Comparison of ENCODE assay signal across 10 cellular contexts in the genomic region with DNA sequence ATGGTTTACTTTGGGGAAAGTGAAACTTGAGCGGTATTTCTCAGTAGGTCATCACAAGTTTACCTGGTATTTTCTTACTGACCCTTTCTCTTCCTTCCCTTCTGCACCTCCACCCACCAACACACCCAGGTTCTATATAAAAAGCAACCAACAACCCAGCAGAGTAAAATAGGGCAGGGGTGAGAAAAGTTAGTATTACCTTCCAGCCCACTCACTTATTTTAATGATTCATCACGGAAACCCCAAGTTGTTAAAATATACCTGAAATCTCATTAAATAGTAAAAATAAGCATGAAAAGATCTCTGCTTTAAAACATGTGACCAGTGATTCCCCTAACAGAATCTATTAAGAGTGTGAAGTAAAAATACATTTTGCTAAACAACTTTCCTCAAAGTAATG.
DNase-seq lines count a peak whose midpoint lies in the region; ATAC-seq, FAIRE-seq and TF ChIP-seq lines count a peak whose summit lies in the region.
"Had no signal": no experiment of that assay in that cellular context is flagged by ENCODE, and none has a peak within 500 bp of the region (broad histone marks: within the 10 kb centered on the region; RNA-seq: fewer than 3 reads in every experiment).

No MANE protein-coding gene starts in this region.

- no peak for TF ChIP-seq CTCF in GM10248 (IDR thresholded peaks at IDR 0.05; ENCODE audit: control extremely low read depth, extremely low read depth, low read depth, missing control alignments)
- TF ChIP-seq CTCF in PC-9 (conservative IDR thresholded peaks at IDR 0.05), result no peak
- no peak for TF ChIP-seq CTCF in endothelial cell (IDR thresholded peaks at IDR 0.05; ENCODE audit: unreplicated experiment)

- H3K4me3 ChIP-seq in PC-9, result no peak overlapping the region
- H3K4me3 ChIP-seq: neural progenitor cell had no signal

- 0 out of 2 replicates have a peak, but pooled peaks cover 6% of the 10 kb centered on the region for H3K4me1 ChIP-seq in PC-9 (replicated peaks; ENCODE audit: insufficient read depth)

- H3K4me2 ChIP-seq in PC-9, result 0 out of 2 replicates have a peak overlapping the region, but pooled peaks have one; percentile 19
- H3K4me2 ChIP-seq: neural progenitor cell had no signal

- peak; percentile 85 for FAIRE-seq in GM19239 (lab: Jason Lieb, UNC)

- ATAC-seq in HG02884 (IDR thresholded peaks at IDR 0.05; ENCODE audit: unreplicated experiment), result peak; percentile 95

- no peaks in the 10 kb centered on the region for H3K79me2 ChIP-seq in PC-9 (ENCODE audit: low read depth)

- DNase-seq in GM10248 (ENCODE audit: extremely low spot score) (peak; percentile 60), GM19239 (ENCODE audit: insufficient read length, low spot score) (peak; percentile 16), PC-9 (no peak), endothelial cell (ENCODE audit: low spot score) (no peak), HUDEP-2 (lab: John Stamatoyannopoulos, UW; ENCODE audit: unreplicated experiment in 76 of 76) (no peak), CD1c-positive myeloid dendritic cell (ENCODE audit: extremely low spot score) (no peak)
- no peak for DNase-seq in central memory CD4-positive, alpha-beta T cell
- DNase-seq: hippocampal formation had no signal

- H3K27ac Mint-ChIP-seq in endothelial cell (ENCODE audit: unreplicated experiment), result no peak overlapping the region
- H3K27ac Mint-ChIP-seq: neural progenitor cell had no signal

- no peak overlapping the region for H2AFZ ChIP-seq in PC-9
- H2AFZ ChIP-seq: neural progenitor cell had no signal

- POLR2A ChIA-PET in GM10248 (lab: Yijun Ruan, JAX) (no interaction called here), PC-9 (lab: Charles Lee; ENCODE audit: unreplicated experiment) (no interaction called here)

- H4K20me1 ChIP-seq in PC-9 (ENCODE audit: insufficient read depth), result no peaks in the 10 kb centered on the region

- no peaks in the 10 kb centered on the region for H3K36me3 ChIP-seq in PC-9 (ENCODE audit: low read depth)
- H3K36me3 ChIP-seq: neural progenitor cell had no signal

- CTCF ChIA-PET in GM10248 (lab: Yijun Ruan, JAX) (interaction anchor here (1.3 kb wide), 1 partner anchor 12 kb away, joined by 4 read pairs; no protein-coding TSS in a partner anchor), PC-9 (lab: Charles Lee) (no interaction called here)

- no peak overlapping the region for H3K4me3 Mint-ChIP-seq in endothelial cell (ENCODE audit: unreplicated experiment)
- H3K4me3 Mint-ChIP-seq: neural progenitor cell had no signal

- H3K27me3 Mint-ChIP-seq in endothelial cell (ENCODE audit: unreplicated experiment), result no peaks in the 10 kb centered on the region

- H3K9me2 ChIP-seq in PC-9 (ENCODE audit: insufficient read depth), result peaks cover 7% of the 10 kb centered on the region; the same call in 1 of the 2 replicates

- no peaks in the 10 kb centered on the region for H3F3A ChIP-seq in PC-9 (ENCODE audit: insufficient read depth, low read depth)

- no peaks in the 10 kb centered on the region for H3K9me3 ChIP-seq in PC-9 (ENCODE audit: insufficient read depth, low read depth)

- H3K9me3 Mint-ChIP-seq in endothelial cell (ENCODE audit: unreplicated experiment), result no peaks in the 10 kb centered on the region
- H3K9me3 Mint-ChIP-seq: neural progenitor cell had no signal

- no TSS peak for BruUV-seq in PC-9 (replicated peaks; lab: Mats Ljungman, UMichigan)

- peaks cover 7% of the 10 kb centered on the region for H3K4me1 Mint-ChIP-seq in endothelial cell (ENCODE audit: unreplicated experiment)

- H3K36me3 Mint-ChIP-seq in endothelial cell (ENCODE audit: low read depth, unreplicated experiment), result no peaks in the 10 kb centered on the region

- intact Hi-C loops in PC-9 (cut with micrococcal nuclease; ENCODE audit: unreplicated experiment), result no loop called here

- no peak overlapping the region for H3K27ac ChIP-seq in PC-9
- H3K27ac ChIP-seq: neural progenitor cell had no signal

- no peaks in the 10 kb centered on the region for H3K27me3 ChIP-seq in PC-9 (ENCODE audit: insufficient read depth, low read depth)
- H3K27me3 ChIP-seq: neural progenitor cell had no signal

Comparison
In these comparisons a context has a peak if more than half of its experiments do, and no peak if none do; other contexts are left out.
1. DNase-seq: peak in GM10248 (single experiment) and GM19239 (single experiment); none in PC-9 (0 of 2), endothelial cell (single experiment), HUDEP-2 (0 of 76), CD1c-positive myeloid dendritic cell (single experiment) and central memory CD4-positive, alpha-beta T cell (single experiment).